1 cellular context compared by ENCODE assay signal in the genomic region with DNA sequence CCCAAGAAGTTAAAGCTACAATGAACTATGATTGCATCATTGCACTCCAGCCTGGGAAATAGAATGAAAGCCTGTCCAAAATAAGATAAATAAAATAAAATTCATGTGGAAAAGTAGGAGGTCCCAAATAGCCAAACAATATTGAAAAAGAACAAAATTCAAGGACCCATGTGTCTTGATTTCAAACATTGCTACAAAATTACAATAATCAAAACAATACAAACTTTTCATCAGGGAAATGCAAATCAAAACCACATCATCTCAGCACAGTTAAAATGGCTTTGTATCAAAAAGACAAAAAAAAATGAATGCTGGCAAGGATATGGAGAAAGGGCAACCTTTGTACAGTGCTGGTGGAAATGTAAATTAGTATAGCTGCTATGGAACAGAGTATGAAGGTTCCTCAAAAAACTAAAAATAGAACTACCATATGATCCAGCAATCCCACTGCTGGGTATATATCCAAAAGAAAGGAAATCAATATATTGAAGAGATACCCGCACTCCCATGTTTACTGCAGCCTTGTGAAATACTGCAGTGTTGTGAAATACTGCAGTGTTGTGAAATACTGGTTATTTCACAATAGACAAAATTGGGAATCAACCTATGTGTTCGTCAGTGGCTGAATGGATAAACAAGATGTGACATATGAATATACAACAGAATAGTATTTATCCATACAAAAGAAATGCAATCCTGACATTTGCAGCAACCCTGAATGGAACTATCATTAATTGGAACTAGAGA.
A peak's percentile ranks its signal among the peaks of the same experiment; 100 is the strongest.
TF ChIP-seq lines count a peak whose summit lies in the region.

No MANE protein-coding gene starts in this region.

TF ChIP-seq in HepG2, 621 proteins besides CTCF, POLR2A, EP300 and RAD21 (continued from another document):
- no peak for TF ChIP-seq CEBPZ (IDR thresholded peaks at IDR 0.05; ENCODE audit: low read length)
- peak; percentile 62; the same call in 1 of the 2 replicates for TF ChIP-seq MLX (CRISPR knock-in tag; IDR thresholded peaks at IDR 0.05)
- 0 out of 2 replicates have a peak, but pooled peaks have one; percentile 25 for TF ChIP-seq THRA (CRISPR knock-in tag; IDR thresholded peaks at IDR 0.05; ENCODE audit: borderline replicate concordance)
- 0 out of 2 replicates have a peak, but pooled peaks have one; percentile 13 for TF ChIP-seq ZNF644 (CRISPR knock-in tag; IDR thresholded peaks at IDR 0.05; ENCODE audit: low read depth)
- TF ChIP-seq HMG20A (CRISPR knock-in tag; IDR thresholded peaks at IDR 0.05; ENCODE audit: borderline replicate concordance), result peak; percentile 63
- TF ChIP-seq TARDBP (CRISPR knock-in tag; IDR thresholded peaks at IDR 0.05), result peak; percentile 59; the same call in 1 of the 2 replicates
- TF ChIP-seq ZBTB3 (CRISPR knock-in tag; IDR thresholded peaks at IDR 0.05; ENCODE audit: borderline replicate concordance, low read depth), result peak; percentile 68; the same call in 1 of the 2 replicates
- no peak for TF ChIP-seq ZNF136 (CRISPR knock-in tag; IDR thresholded peaks at IDR 0.05; ENCODE audit: low read depth)
- TF ChIP-seq, protein P1, sequence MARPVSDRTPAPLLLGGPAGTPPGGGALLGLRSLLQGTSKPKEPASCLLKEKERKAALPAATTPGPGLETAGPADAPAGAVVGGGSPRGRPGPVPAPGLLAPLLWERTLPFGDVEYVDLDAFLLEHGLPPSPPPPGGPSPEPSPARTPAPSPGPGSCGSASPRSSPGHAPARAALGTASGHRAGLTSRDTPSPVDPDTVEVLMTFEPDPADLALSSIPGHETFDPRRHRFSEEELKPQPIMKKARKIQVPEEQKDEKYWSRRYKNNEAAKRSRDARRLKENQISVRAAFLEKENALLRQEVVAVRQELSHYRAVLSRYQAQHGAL (CRISPR knock-in tag; IDR thresholded peaks at IDR 0.05; ENCODE audit: not compliant biosample characterization), result no peak
- no peak for TF ChIP-seq MXD3 (CRISPR knock-in tag; IDR thresholded peaks at IDR 0.05)
- TF ChIP-seq, protein P2, sequence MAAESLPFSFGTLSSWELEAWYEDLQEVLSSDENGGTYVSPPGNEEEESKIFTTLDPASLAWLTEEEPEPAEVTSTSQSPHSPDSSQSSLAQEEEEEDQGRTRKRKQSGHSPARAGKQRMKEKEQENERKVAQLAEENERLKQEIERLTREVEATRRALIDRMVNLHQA (CRISPR knock-in tag; IDR thresholded peaks at IDR 0.05), result 0 out of 2 replicates have a peak, but pooled peaks have one; percentile 64
- TF ChIP-seq, protein P3, sequence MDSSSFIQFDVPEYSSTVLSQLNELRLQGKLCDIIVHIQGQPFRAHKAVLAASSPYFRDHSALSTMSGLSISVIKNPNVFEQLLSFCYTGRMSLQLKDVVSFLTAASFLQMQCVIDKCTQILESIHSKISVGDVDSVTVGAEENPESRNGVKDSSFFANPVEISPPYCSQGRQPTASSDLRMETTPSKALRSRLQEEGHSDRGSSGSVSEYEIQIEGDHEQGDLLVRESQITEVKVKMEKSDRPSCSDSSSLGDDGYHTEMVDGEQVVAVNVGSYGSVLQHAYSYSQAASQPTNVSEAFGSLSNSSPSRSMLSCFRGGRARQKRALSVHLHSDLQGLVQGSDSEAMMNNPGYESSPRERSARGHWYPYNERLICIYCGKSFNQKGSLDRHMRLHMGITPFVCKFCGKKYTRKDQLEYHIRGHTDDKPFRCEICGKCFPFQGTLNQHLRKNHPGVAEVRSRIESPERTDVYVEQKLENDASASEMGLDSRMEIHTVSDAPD (CRISPR knock-in tag; IDR thresholded peaks at IDR 0.05), result no peak
- peak; percentile 92 for TF ChIP-seq ONECUT2 (CRISPR knock-in tag; IDR thresholded peaks at IDR 0.05)
- TF ChIP-seq, protein P4, sequence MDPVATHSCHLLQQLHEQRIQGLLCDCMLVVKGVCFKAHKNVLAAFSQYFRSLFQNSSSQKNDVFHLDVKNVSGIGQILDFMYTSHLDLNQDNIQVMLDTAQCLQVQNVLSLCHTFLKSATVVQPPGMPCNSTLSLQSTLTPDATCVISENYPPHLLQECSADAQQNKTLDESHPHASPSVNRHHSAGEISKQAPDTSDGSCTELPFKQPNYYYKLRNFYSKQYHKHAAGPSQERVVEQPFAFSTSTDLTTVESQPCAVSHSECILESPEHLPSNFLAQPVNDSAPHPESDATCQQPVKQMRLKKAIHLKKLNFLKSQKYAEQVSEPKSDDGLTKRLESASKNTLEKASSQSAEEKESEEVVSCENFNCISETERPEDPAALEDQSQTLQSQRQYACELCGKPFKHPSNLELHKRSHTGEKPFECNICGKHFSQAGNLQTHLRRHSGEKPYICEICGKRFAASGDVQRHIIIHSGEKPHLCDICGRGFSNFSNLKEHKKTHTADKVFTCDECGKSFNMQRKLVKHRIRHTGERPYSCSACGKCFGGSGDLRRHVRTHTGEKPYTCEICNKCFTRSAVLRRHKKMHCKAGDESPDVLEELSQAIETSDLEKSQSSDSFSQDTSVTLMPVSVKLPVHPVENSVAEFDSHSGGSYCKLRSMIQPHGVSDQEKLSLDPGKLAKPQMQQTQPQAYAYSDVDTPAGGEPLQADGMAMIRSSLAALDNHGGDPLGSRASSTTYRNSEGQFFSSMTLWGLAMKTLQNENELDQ (CRISPR knock-in tag; IDR thresholded peaks at IDR 0.05; ENCODE audit: borderline replicate concordance), result no peak
- no peak for TF ChIP-seq ZNF180 (CRISPR knock-in tag; IDR thresholded peaks at IDR 0.05; ENCODE audit: borderline replicate concordance, low read depth)
- TF ChIP-seq NONO (IDR thresholded peaks at IDR 0.05), result no peak
- peak; percentile 50; the same call in 1 of the 2 replicates for TF ChIP-seq NONO (CRISPR knock-in tag; conservative IDR thresholded peaks at IDR 0.05)
- 0 out of 2 replicates have a peak, but pooled peaks have one; percentile 30 for TF ChIP-seq RBAK (CRISPR knock-in tag; IDR thresholded peaks at IDR 0.05)
- TF ChIP-seq ZBTB20 (CRISPR knock-in tag; IDR thresholded peaks at IDR 0.05; ENCODE audit: borderline replicate concordance, low read depth), result peak; percentile 63; the same call in 1 of the 2 replicates
- no peak for TF ChIP-seq YEATS2 (CRISPR knock-in tag; IDR thresholded peaks at IDR 0.05; ENCODE audit: borderline replicate concordance)
- peak; percentile 87 for TF ChIP-seq POGZ (CRISPR knock-in tag; IDR thresholded peaks at IDR 0.05)
- TF ChIP-seq MIXL1 (CRISPR knock-in tag; IDR thresholded peaks at IDR 0.05), result peak; percentile 91
